ENCODE assay signal across 8 cellular contexts in the genomic region with DNA sequence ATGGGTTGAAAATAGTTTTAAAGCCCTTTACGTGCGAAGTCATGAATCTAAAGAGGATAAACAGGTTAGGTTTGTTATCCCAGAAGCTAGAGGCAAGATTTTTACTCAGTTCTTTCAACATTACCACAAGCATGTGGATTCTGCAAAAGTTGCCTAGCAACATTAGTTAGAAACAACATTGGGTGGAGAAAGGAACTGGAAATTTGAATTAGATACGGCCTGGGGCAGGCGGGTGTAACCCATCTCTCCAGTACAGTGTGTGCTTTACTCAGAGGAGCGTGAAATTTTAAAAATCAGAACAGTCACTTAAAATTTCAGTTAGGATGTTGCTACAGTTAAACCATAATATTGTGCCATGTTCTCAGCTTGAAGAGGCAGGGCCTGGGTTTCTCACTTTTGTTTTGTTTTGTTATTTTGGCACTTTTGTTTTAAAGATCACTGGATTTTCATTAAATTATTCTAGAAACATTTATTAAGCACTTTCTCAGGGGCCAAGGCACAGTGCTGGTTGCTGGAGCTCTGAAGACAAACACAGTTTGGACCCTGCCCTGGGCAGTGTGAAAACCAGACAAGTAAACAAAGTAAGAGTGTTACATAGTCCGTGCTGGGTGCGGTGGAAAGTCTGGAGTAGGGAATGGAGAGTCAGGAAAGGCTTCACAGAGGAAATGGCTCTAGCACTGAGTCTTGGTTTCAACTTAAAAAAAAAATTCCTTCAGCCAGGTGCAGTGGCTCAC. TPM values are rescaled to one million over a fixed set of nuclear protein-coding genes. Genes with fewer than 3 reads are reported as not detected.
DNase-seq lines count a peak whose midpoint lies in the region; ATAC-seq and TF ChIP-seq lines count a peak whose summit lies in the region.

No MANE protein-coding gene starts in this region.

- H3K4me3 ChIP-seq in body of pancreas (no peak overlapping the region), stomach smooth muscle (ENCODE audit: low read length in 2 of 2) (peak overlapping the region; percentile 8 to 52)

- H3K9me3 ChIP-seq in body of pancreas (no peaks in the 10 kb centered on the region), stomach smooth muscle (ENCODE audit: control insufficient read depth in 2 of 2, low read length in 2 of 2) (no peaks in the 10 kb centered on the region)

- 4 to 8% methylated on average over 7 of the region's 7 CpGs for WGBS in body of pancreas, 2 donors

- H3K36me3 ChIP-seq in body of pancreas (replicated peaks in 1 of 2; ENCODE audit: insufficient read depth in 1 of 2, low read depth in 2 of 2) (no peaks in the 10 kb centered on the region), stomach smooth muscle (ENCODE audit: control insufficient read depth in 2 of 2, insufficient read depth in 2 of 2, low read length in 2 of 2) (no peaks in the 10 kb centered on the region)

- peak; percentile 63 for ATAC-seq in body of pancreas

- DNase-seq in DMS 273 (lab: John Stamatoyannopoulos, UW; ENCODE audit: unreplicated experiment), result peak; percentile 57
- DNase-seq in DMS 273 treated with DMSO at 0.1 percent for 48 hours (lab: John Stamatoyannopoulos, UW), result no peak
- peak; percentile 32 for DNase-seq in NCI-H2081 treated with DMSO at 0.1 percent for 48 hours (lab: John Stamatoyannopoulos, UW)
- peak; percentile 83 to 89 (median 88) for DNase-seq in body of pancreas
- peak; percentile 84 for DNase-seq in islet precursor cell
- DNase-seq in 8988T, result no peak
- DNase-seq in NCI-H446 (lab: John Stamatoyannopoulos, UW), result no peak

- TF ChIP-seq POLR2A in body of pancreas (IDR thresholded peaks at IDR 0.05), result peak in 2 of 3 donors; percentile 61 to 81

- H3K4me1 ChIP-seq in body of pancreas (peaks cover 51% of the 10 kb centered on the region), stomach smooth muscle (ENCODE audit: control insufficient read depth, insufficient read depth, low read length) (peaks cover 36% of the 10 kb centered on the region)

- intact Hi-C loops in body of pancreas (cut with DNase I), result no loop called here

- TF ChIP-seq CTCF in body of pancreas (IDR thresholded peaks at IDR 0.05), result no peak

- H3K27me3 ChIP-seq in body of pancreas (no peaks in the 10 kb centered on the region), stomach smooth muscle (ENCODE audit: control insufficient read depth in 1 of 2, insufficient read depth in 2 of 2, low read length in 2 of 2) (no peaks in the 10 kb centered on the region)

- peak overlapping the region; percentile 57 to 89 (median 80) for H3K27ac ChIP-seq in body of pancreas
- peak overlapping the region; percentile 98 for H3K27ac ChIP-seq in stomach smooth muscle (ENCODE audit: low read length)

- peak overlapping the region; percentile 34 to 83 for H3K9ac ChIP-seq in stomach smooth muscle (ENCODE audit: low read length in 2 of 2)

RNA-seq across cellular contexts. Expression of a gene that starts 4.4 kb away (rescaled TPM):
- 10 to 100 TPM; 11.2 to 16.8 TPM for total RNA-seq in body of pancreas

Comparison
In these comparisons a context has a peak if more than half of its experiments do, and no peak if none do; other contexts are left out.
1. DNase-seq: peak in DMS 273 (single experiment), NCI-H2081 treated with DMSO at 0.1 percent for 48 hours (single experiment), body of pancreas (4 of 4) and islet precursor cell (single experiment); none in DMS 273 treated with DMSO at 0.1 percent for 48 hours (single experiment), 8988T (single experiment) and NCI-H446 (0 of 2).
2. H3K4me3 ChIP-seq: peak in stomach smooth muscle (2 of 2); none in body of pancreas (0 of 2).